1 cellular context compared by ENCODE assay signal in the genomic region with DNA sequence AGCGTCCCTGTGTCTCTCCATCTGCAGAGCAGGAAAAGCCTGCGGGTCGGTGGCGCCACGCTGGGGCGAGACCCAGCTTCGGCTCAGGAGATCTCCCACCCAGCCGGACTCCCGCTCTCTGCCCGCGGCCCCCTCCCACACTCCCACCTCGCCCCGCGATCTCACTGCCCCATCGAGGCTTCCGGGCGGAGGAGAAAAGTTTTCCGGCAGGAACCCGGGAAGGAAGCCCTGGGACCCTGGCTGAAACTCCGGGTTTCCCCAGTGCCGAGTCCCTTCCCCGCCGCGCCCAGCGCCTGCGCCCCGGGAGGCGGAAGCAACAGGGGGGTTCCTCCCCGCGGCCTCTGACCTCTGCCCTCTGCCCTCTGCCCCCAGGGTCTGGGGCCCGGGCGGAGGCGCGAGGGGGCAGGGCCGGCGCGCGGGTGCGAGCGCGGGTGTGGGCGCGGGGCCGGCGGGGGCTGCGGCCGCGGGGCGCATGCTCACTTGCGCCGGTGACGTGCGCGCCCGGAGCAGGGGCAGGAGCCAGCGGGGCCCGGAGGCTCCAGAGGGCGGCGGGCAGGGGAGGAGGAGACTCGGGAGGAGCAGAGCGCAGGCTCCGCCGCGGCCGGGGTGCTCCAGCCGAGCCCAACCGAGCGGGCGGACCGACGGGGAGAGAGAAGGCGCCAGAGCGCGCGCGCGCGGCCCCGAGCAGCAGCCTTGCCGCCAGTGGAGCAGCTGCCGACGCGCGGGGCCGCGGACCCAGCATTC.
A peak's percentile ranks its signal among the peaks of the same experiment; 100 is the strongest.
TF ChIP-seq lines count a peak whose summit lies in the region.

A gene (plus strand): TSS at position 541 of the 744 bp plus-strand sequence. CDS start 379 bp downstream, outside the sequence.

TF ChIP-seq in HepG2, 621 proteins besides CTCF, POLR2A, EP300 and RAD21 (continued from another document and continues in another):
- TF ChIP-seq NFATC3 (CRISPR knock-in tag; IDR thresholded peaks at IDR 0.05): no peak
- TF ChIP-seq ZNF333 (CRISPR knock-in tag; IDR thresholded peaks at IDR 0.05; ENCODE audit: borderline replicate concordance): 0 out of 2 replicates have a peak, but pooled peaks have one; percentile 45
- TF ChIP-seq NR1H2 (CRISPR knock-in tag; IDR thresholded peaks at IDR 0.05; ENCODE audit: borderline replicate concordance, low read depth): no peak
- TF ChIP-seq RELA (CRISPR knock-in tag; IDR thresholded peaks at IDR 0.05): no peak
- TF ChIP-seq ZMYM2 (CRISPR knock-in tag; IDR thresholded peaks at IDR 0.05): no peak
- TF ChIP-seq, protein P1, sequence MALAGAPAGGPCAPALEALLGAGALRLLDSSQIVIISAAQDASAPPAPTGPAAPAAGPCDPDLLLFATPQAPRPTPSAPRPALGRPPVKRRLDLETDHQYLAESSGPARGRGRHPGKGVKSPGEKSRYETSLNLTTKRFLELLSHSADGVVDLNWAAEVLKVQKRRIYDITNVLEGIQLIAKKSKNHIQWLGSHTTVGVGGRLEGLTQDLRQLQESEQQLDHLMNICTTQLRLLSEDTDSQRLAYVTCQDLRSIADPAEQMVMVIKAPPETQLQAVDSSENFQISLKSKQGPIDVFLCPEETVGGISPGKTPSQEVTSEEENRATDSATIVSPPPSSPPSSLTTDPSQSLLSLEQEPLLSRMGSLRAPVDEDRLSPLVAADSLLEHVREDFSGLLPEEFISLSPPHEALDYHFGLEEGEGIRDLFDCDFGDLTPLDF (CRISPR knock-in tag; IDR thresholded peaks at IDR 0.05): peak; percentile 44; the same call in 1 of the 2 replicates
- TF ChIP-seq, protein P2, sequence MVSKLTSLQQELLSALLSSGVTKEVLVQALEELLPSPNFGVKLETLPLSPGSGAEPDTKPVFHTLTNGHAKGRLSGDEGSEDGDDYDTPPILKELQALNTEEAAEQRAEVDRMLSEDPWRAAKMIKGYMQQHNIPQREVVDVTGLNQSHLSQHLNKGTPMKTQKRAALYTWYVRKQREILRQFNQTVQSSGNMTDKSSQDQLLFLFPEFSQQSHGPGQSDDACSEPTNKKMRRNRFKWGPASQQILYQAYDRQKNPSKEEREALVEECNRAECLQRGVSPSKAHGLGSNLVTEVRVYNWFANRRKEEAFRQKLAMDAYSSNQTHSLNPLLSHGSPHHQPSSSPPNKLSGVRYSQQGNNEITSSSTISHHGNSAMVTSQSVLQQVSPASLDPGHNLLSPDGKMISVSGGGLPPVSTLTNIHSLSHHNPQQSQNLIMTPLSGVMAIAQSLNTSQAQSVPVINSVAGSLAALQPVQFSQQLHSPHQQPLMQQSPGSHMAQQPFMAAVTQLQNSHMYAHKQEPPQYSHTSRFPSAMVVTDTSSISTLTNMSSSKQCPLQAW (CRISPR knock-in tag; IDR thresholded peaks at IDR 0.05): no peak
- TF ChIP-seq NFIC (IDR thresholded peaks at IDR 0.05; ENCODE audit: low read length): no peak
- TF ChIP-seq, protein P3, sequence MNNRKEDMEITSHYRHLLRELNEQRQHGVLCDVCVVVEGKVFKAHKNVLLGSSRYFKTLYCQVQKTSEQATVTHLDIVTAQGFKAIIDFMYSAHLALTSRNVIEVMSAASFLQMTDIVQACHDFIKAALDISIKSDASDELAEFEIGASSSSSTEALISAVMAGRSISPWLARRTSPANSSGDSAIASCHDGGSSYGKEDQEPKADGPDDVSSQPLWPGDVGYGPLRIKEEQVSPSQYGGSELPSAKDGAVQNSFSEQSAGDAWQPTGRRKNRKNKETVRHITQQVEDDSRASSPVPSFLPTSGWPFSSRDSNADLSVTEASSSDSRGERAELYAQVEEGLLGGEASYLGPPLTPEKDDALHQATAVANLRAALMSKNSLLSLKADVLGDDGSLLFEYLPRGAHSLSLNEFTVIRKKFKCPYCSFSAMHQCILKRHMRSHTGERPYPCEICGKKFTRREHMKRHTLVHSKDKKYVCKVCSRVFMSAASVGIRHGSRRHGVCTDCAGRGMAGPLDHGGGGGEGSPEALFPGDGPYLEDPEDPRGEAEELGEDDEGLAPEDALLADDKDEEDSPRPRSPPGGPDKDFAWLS (CRISPR knock-in tag; IDR thresholded peaks at IDR 0.05; ENCODE audit: borderline replicate concordance): peak; percentile 95; the same call in 1 of the 2 replicates
- TF ChIP-seq, protein P4, sequence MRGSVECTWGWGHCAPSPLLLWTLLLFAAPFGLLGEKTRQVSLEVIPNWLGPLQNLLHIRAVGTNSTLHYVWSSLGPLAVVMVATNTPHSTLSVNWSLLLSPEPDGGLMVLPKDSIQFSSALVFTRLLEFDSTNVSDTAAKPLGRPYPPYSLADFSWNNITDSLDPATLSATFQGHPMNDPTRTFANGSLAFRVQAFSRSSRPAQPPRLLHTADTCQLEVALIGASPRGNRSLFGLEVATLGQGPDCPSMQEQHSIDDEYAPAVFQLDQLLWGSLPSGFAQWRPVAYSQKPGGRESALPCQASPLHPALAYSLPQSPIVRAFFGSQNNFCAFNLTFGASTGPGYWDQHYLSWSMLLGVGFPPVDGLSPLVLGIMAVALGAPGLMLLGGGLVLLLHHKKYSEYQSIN (CRISPR knock-in tag; IDR thresholded peaks at IDR 0.05; ENCODE audit: borderline replicate concordance): no peak
- TF ChIP-seq FLYWCH1 (CRISPR knock-in tag; IDR thresholded peaks at IDR 0.05): no peak
- TF ChIP-seq TCF7 (IDR thresholded peaks at IDR 0.05; ENCODE audit: low read depth): no peak
- TF ChIP-seq ZNF563 (CRISPR knock-in tag; IDR thresholded peaks at IDR 0.05): peak; percentile 31
- TF ChIP-seq HDAC1 (CRISPR knock-in tag; IDR thresholded peaks at IDR 0.05): peak; percentile 59; the same call in 1 of the 2 replicates
- no peak for TF ChIP-seq ATRX (CRISPR knock-in tag; IDR thresholded peaks at IDR 0.05; ENCODE audit: borderline replicate concordance)
- TF ChIP-seq POLR2AphosphoS5 (IDR thresholded peaks at IDR 0.05; ENCODE audit: low read depth, low read length): peak; percentile 70
- TF ChIP-seq AKAP8 (CRISPR knock-in tag; IDR thresholded peaks at IDR 0.05): no peak; the same call in 1 of the 2 replicates
- TF ChIP-seq, protein P5, sequence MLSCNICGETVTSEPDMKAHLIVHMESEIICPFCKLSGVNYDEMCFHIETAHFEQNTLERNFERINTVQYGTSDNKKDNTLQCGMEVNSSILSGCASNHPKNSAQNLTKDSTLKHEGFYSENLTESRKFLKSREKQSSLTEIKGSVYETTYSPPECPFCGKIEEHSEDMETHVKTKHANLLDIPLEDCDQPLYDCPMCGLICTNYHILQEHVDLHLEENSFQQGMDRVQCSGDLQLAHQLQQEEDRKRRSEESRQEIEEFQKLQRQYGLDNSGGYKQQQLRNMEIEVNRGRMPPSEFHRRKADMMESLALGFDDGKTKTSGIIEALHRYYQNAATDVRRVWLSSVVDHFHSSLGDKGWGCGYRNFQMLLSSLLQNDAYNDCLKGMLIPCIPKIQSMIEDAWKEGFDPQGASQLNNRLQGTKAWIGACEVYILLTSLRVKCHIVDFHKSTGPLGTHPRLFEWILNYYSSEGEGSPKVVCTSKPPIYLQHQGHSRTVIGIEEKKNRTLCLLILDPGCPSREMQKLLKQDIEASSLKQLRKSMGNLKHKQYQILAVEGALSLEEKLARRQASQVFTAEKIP (CRISPR knock-in tag; IDR thresholded peaks at IDR 0.05; ENCODE audit: borderline replicate concordance): no peak
- TF ChIP-seq RXRA (CRISPR knock-in tag; IDR thresholded peaks at IDR 0.05): peak; percentile 74
- TF ChIP-seq ZFP36L2 (CRISPR knock-in tag; IDR thresholded peaks at IDR 0.05): no peak
- no peak for TF ChIP-seq TSC22D2 (CRISPR knock-in tag; IDR thresholded peaks at IDR 0.05; ENCODE audit: borderline replicate concordance)
- TF ChIP-seq, protein P6, sequence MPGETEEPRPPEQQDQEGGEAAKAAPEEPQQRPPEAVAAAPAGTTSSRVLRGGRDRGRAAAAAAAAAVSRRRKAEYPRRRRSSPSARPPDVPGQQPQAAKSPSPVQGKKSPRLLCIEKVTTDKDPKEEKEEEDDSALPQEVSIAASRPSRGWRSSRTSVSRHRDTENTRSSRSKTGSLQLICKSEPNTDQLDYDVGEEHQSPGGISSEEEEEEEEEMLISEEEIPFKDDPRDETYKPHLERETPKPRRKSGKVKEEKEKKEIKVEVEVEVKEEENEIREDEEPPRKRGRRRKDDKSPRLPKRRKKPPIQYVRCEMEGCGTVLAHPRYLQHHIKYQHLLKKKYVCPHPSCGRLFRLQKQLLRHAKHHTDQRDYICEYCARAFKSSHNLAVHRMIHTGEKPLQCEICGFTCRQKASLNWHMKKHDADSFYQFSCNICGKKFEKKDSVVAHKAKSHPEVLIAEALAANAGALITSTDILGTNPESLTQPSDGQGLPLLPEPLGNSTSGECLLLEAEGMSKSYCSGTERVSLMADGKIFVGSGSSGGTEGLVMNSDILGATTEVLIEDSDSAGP (CRISPR knock-in tag; IDR thresholded peaks at IDR 0.05; ENCODE audit: borderline replicate concordance): peak; percentile 59; the same call in 1 of the 2 replicates
- TF ChIP-seq ZNF282 (IDR thresholded peaks at IDR 0.05; ENCODE audit: partially characterized antibody): no peak
- 0 out of 2 replicates have a peak, but pooled peaks have one; percentile 62 for TF ChIP-seq ZNF232 (CRISPR knock-in tag; IDR thresholded peaks at IDR 0.05; ENCODE audit: borderline replicate concordance)
- TF ChIP-seq IRF2 (CRISPR knock-in tag; IDR thresholded peaks at IDR 0.05): peak; percentile 45
- TF ChIP-seq SIX1 (CRISPR knock-in tag; IDR thresholded peaks at IDR 0.05; ENCODE audit: borderline replicate concordance): no peak
- no peak for TF ChIP-seq HMG20B (CRISPR knock-in tag; conservative IDR thresholded peaks at IDR 0.05)
- TF ChIP-seq, protein P7, sequence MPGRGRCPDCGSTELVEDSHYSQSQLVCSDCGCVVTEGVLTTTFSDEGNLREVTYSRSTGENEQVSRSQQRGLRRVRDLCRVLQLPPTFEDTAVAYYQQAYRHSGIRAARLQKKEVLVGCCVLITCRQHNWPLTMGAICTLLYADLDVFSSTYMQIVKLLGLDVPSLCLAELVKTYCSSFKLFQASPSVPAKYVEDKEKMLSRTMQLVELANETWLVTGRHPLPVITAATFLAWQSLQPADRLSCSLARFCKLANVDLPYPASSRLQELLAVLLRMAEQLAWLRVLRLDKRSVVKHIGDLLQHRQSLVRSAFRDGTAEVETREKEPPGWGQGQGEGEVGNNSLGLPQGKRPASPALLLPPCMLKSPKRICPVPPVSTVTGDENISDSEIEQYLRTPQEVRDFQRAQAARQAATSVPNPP (CRISPR knock-in tag; IDR thresholded peaks at IDR 0.05): peak; percentile 80; the same call in 1 of the 2 replicates
- peak; percentile 86 for TF ChIP-seq SALL2 (CRISPR knock-in tag; IDR thresholded peaks at IDR 0.05)
- TF ChIP-seq FOXA3 (CRISPR knock-in tag; IDR thresholded peaks at IDR 0.05): peak; percentile 32
- TF ChIP-seq ISL2 (CRISPR knock-in tag; IDR thresholded peaks at IDR 0.05): peak; percentile 63; the same call in 1 of the 2 replicates
- peak; percentile 82; the same call in 1 of the 2 replicates for TF ChIP-seq FOXC1 (CRISPR knock-in tag; IDR thresholded peaks at IDR 0.05; ENCODE audit: borderline replicate concordance)
- TF ChIP-seq, protein P8, sequence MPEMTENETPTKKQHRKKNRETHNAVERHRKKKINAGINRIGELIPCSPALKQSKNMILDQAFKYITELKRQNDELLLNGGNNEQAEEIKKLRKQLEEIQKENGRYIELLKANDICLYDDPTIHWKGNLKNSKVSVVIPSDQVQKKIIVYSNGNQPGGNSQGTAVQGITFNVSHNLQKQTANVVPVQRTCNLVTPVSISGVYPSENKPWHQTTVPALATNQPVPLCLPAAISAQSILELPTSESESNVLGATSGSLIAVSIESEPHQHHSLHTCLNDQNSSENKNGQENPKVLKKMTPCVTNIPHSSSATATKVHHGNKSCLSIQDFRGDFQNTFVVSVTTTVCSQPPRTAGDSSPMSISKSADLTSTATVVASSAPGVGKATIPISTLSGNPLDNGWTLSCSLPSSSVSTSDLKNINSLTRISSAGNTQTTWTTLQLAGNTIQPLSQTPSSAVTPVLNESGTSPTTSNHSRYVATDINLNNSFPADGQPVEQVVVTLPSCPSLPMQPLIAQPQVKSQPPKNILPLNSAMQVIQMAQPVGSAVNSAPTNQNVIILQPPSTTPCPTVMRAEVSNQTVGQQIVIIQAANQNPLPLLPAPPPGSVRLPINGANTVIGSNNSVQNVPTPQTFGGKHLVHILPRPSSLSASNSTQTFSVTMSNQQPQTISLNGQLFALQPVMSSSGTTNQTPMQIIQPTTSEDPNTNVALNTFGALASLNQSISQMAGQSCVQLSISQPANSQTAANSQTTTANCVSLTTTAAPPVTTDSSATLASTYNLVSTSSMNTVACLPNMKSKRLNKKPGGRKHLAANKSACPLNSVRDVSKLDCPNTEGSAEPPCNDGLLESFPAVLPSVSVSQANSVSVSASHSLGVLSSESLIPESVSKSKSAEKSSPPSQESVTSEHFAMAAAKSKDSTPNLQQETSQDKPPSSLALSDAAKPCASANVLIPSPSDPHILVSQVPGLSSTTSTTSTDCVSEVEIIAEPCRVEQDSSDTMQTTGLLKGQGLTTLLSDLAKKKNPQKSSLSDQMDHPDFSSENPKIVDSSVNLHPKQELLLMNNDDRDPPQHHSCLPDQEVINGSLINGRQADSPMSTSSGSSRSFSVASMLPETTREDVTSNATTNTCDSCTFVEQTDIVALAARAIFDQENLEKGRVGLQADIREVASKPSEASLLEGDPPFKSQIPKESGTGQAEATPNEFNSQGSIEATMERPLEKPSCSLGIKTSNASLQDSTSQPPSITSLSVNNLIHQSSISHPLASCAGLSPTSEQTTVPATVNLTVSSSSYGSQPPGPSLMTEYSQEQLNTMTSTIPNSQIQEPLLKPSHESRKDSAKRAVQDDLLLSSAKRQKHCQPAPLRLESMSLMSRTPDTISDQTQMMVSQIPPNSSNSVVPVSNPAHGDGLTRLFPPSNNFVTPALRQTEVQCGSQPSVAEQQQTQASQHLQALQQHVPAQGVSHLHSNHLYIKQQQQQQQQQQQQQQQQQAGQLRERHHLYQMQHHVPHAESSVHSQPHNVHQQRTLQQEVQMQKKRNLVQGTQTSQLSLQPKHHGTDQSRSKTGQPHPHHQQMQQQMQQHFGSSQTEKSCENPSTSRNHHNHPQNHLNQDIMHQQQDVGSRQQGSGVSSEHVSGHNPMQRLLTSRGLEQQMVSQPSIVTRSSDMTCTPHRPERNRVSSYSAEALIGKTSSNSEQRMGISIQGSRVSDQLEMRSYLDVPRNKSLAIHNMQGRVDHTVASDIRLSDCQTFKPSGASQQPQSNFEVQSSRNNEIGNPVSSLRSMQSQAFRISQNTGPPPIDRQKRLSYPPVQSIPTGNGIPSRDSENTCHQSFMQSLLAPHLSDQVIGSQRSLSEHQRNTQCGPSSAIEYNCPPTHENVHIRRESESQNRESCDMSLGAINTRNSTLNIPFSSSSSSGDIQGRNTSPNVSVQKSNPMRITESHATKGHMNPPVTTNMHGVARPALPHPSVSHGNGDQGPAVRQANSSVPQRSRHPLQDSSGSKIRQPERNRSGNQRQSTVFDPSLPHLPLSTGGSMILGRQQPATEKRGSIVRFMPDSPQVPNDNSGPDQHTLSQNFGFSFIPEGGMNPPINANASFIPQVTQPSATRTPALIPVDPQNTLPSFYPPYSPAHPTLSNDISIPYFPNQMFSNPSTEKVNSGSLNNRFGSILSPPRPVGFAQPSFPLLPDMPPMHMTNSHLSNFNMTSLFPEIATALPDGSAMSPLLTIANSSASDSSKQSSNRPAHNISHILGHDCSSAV (CRISPR knock-in tag; IDR thresholded peaks at IDR 0.05; ENCODE audit: borderline replicate concordance): no peak
- 0 out of 2 replicates have a peak, but pooled peaks have one; percentile 16 for TF ChIP-seq ZNF317 (CRISPR knock-in tag; IDR thresholded peaks at IDR 0.05)
- no peak for TF ChIP-seq ZNF557 (CRISPR knock-in tag; IDR thresholded peaks at IDR 0.05)
